Comparison of ENCODE assay signal across 18 cellular contexts in the genomic region with DNA sequence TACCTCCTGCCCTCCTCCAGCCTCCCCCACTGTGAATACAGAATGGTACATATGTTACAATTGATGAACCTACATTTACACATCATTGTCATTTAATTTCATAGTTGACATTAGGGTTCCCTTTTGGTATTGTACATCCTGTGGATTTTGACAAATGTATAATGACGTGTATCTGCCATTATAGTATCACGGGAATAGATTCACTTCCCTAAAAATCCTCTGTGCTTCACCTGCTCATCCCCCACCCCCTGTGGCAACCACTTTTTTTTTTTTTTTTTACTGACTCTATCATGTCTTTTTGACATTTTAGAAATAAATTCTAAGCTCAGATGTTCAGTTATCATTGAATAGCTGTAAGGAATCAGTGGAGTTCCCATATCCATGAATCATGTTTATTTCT. TPM values are rescaled to one million over a fixed set of nuclear protein-coding genes. Genes with fewer than 3 reads are reported as not detected.
DNase-seq lines count a peak whose midpoint lies in the region; ATAC-seq and TF ChIP-seq lines count a peak whose summit lies in the region.
"Had no signal": no experiment of that assay in that cellular context is flagged by ENCODE, and none has a peak within 500 bp of the region (broad histone marks: within the 10 kb centered on the region; RNA-seq: fewer than 3 reads in every experiment).

No MANE protein-coding gene starts in this region.

- H3K4me3 Mint-ChIP-seq in activated CD4-positive, alpha-beta memory T cell treated with anti-CD3 and anti-CD28 coated beads for 36 hours, result no peak overlapping the region
- H3K4me3 Mint-ChIP-seq in activated CD4-positive, alpha-beta memory T cell treated with anti-CD3 and anti-CD28 coated beads, Interleukin-2, amount 10 ng/mL, durations not matched to agents 7 days and 5 days, result no peak overlapping the region
- H3K4me3 Mint-ChIP-seq in CD8-positive, alpha-beta memory T cell, result peak overlapping the region in 4 of 7 donors; percentile 21 to 74 (median 56)
- peak overlapping the region; percentile 77 for H3K4me3 Mint-ChIP-seq in activated T-helper 17 cell treated with anti-CD3 and anti-CD28 coated beads, Interleukin-2, amount 50 U/mL, for 72 hours
- H3K4me3 Mint-ChIP-seq in natural killer cell, result peak overlapping the region; percentile 59
- H3K4me3 Mint-ChIP-seq: dendritic cell treated with granulocyte-macrophage colony-stimulating factor and Interleukin-4, amounts not matched to agents 40 ng/mL and 50 ng/mL, for 4 days had no signal

- no peak for TF ChIP-seq CTCF in natural killer cell (IDR thresholded peaks at IDR 0.05)

- H3K27me3 ChIP-seq in CD8-positive, alpha-beta memory T cell (ENCODE audit: insufficient read depth, low read length, poor library complexity, severe bottlenecking), result no peaks in the 10 kb centered on the region
- H3K27me3 ChIP-seq: BLaER1, cardiac muscle cell had no signal

- no peak for ATAC-seq in activated T-helper 17 cell treated with anti-CD3 and anti-CD28 coated beads, Interleukin-2, amount 50 U/mL, for 72 hours (replicated peaks)
- no peak for ATAC-seq in natural killer cell
- ATAC-seq: SK-N-SH treated with all-trans-retinoic acid at 6 μM for 48 hours had no signal

- no peaks in the 10 kb centered on the region for H3K9me3 Mint-ChIP-seq in activated CD4-positive, alpha-beta memory T cell treated with anti-CD3 and anti-CD28 coated beads for 36 hours
- no peaks in the 10 kb centered on the region for H3K9me3 Mint-ChIP-seq in activated CD4-positive, alpha-beta memory T cell treated with anti-CD3 and anti-CD28 coated beads, Interleukin-2, amount 10 ng/mL, durations not matched to agents 7 days and 5 days
- peaks cover 0 to 1% (median 0%) of the 10 kb centered on the region in 5 donors for H3K9me3 Mint-ChIP-seq in CD8-positive, alpha-beta memory T cell
- no peaks in the 10 kb centered on the region for H3K9me3 Mint-ChIP-seq in activated T-helper 17 cell treated with anti-CD3 and anti-CD28 coated beads, Interleukin-2, amount 50 U/mL, for 72 hours
- H3K9me3 Mint-ChIP-seq in natural killer cell, result no peaks in the 10 kb centered on the region
- H3K9me3 Mint-ChIP-seq: dendritic cell treated with granulocyte-macrophage colony-stimulating factor and Interleukin-4, amounts not matched to agents 40 ng/mL and 50 ng/mL, for 4 days had no signal

- H3K27me3 Mint-ChIP-seq in activated CD4-positive, alpha-beta memory T cell treated with anti-CD3 and anti-CD28 coated beads for 36 hours, result no peaks in the 10 kb centered on the region
- H3K27me3 Mint-ChIP-seq in activated CD4-positive, alpha-beta memory T cell treated with anti-CD3 and anti-CD28 coated beads, Interleukin-2, amount 10 ng/mL, durations not matched to agents 7 days and 5 days, result no peaks in the 10 kb centered on the region
- H3K27me3 Mint-ChIP-seq in CD8-positive, alpha-beta memory T cell, result peaks cover 0 to 2% of the 10 kb centered on the region in 2 donors
- H3K27me3 Mint-ChIP-seq in activated T-helper 17 cell treated with anti-CD3 and anti-CD28 coated beads, Interleukin-2, amount 50 U/mL, for 72 hours, result no peaks in the 10 kb centered on the region
- H3K27me3 Mint-ChIP-seq in natural killer cell (ENCODE audit: low read depth in 2 of 2), result no peaks in the 10 kb centered on the region
- H3K27me3 Mint-ChIP-seq: dendritic cell treated with granulocyte-macrophage colony-stimulating factor and Interleukin-4, amounts not matched to agents 40 ng/mL and 50 ng/mL, for 4 days had no signal

- intact Hi-C loops in activated CD4-positive, alpha-beta memory T cell treated with anti-CD3 and anti-CD28 coated beads for 36 hours (cut with micrococcal nuclease), result no loop called here
- intact Hi-C loops in natural killer cell (cut with micrococcal nuclease), result no loop called here

- no peak overlapping the region for H3K27ac ChIP-seq in CD8-positive, alpha-beta memory T cell (ENCODE audit: low read depth, low read length)
- H3K27ac ChIP-seq: BLaER1, cardiac muscle cell had no signal

- H3K36me3 ChIP-seq in CD8-positive, alpha-beta memory T cell (ENCODE audit: insufficient read depth, low read length), result peaks cover 13% of the 10 kb centered on the region

- peaks cover 95% of the 10 kb centered on the region for H3K4me1 Mint-ChIP-seq in activated CD4-positive, alpha-beta memory T cell treated with anti-CD3 and anti-CD28 coated beads for 36 hours (ENCODE audit: low read depth)
- H3K4me1 Mint-ChIP-seq in activated CD4-positive, alpha-beta memory T cell treated with anti-CD3 and anti-CD28 coated beads, Interleukin-2, amount 10 ng/mL, durations not matched to agents 7 days and 5 days, result peaks cover 74% of the 10 kb centered on the region
- peaks cover 96 to 99% (median 96%) of the 10 kb centered on the region in 3 donors for H3K4me1 Mint-ChIP-seq in CD8-positive, alpha-beta memory T cell
- H3K4me1 Mint-ChIP-seq in activated T-helper 17 cell treated with anti-CD3 and anti-CD28 coated beads, Interleukin-2, amount 50 U/mL, for 72 hours, result peaks cover 72% of the 10 kb centered on the region
- H3K4me1 Mint-ChIP-seq in natural killer cell, result peaks cover 72 to 86% of the 10 kb centered on the region in 2 donors

- peaks cover 87% of the 10 kb centered on the region for H3K4me1 ChIP-seq in CD8-positive, alpha-beta memory T cell (ENCODE audit: insufficient read depth, low read length)

- POLR2A ChIA-PET in activated CD4-positive, alpha-beta memory T cell treated with anti-CD3 and anti-CD28 coated beads for 36 hours (lab: Charles Lee), result no interaction called here
- POLR2A ChIA-PET in activated CD4-positive, alpha-beta memory T cell treated with anti-CD3 and anti-CD28 coated beads, Interleukin-2, amount 10 ng/mL, durations not matched to agents 7 days and 5 days (lab: Charles Lee), result interaction anchor here (1.3 to 9.1 kb wide), 2 partner anchors 9 to 19 kb away, joined by 4 to 104 read pairs; no protein-coding TSS in a partner anchor
- POLR2A ChIA-PET in CD8-positive, alpha-beta memory T cell (lab: Charles Lee), result interaction anchor here (0.6 to 1.7 kb wide), 6 partner anchors 17 to 215 kb away, joined by 3 to 6 read pairs (median 4); a partner anchor contains a TSS

- CTCF ChIA-PET in activated CD4-positive, alpha-beta memory T cell treated with anti-CD3 and anti-CD28 coated beads for 36 hours (lab: Charles Lee), result interaction anchor here (0.7 to 1.8 kb wide), 8 partner anchors 13 to 353 kb away, joined by 3 to 7 read pairs (median 4); no protein-coding TSS in a partner anchor
- CTCF ChIA-PET in activated CD4-positive, alpha-beta memory T cell treated with anti-CD3 and anti-CD28 coated beads, Interleukin-2, amount 10 ng/mL, durations not matched to agents 7 days and 5 days (lab: Charles Lee), result interaction anchor here (0.6 to 0.8 kb wide), 3 partner anchors 10 to 203 kb away, joined by 3 to 4 read pairs (median 3); no protein-coding TSS in a partner anchor
- CTCF ChIA-PET in CD8-positive, alpha-beta memory T cell (lab: Charles Lee), result interaction anchor here (0.7 to 1.4 kb wide), 8 partner anchors 12 to 321 kb away, joined by 3 to 6 read pairs (median 3); no protein-coding TSS in a partner anchor

- H3K4me3 ChIP-seq in CD8-positive, alpha-beta memory T cell (ENCODE audit: low read length), result no peak overlapping the region
- H3K4me3 ChIP-seq: BLaER1, cardiac muscle cell had no signal

- DNase-seq in activated CD4-positive, alpha-beta memory T cell treated with anti-CD3 and anti-CD28 coated beads for 36 hours, result no peak
- DNase-seq in activated CD4-positive, alpha-beta memory T cell treated with anti-CD3 and anti-CD28 coated beads, Interleukin-2, amount 10 ng/mL, durations not matched to agents 7 days and 5 days, result no peak
- no peak for DNase-seq in CD8-positive, alpha-beta memory T cell
- DNase-seq in natural killer cell, result no peak
- no peak for DNase-seq in foreskin melanocyte
- DNase-seq in NCI-H345 treated with DMSO at 0.1 percent for 48 hours (lab: John Stamatoyannopoulos, UW; ENCODE audit: unreplicated experiment), result no peak
- DNase-seq in NCI-H1417 treated with DMSO at 0.1 percent for 48 hours (lab: John Stamatoyannopoulos, UW), result no peak
- DNase-seq: activated effector memory CD4-positive, alpha-beta T cell treated with Interleukin-2 at 50 U/mL for 16 hours; H7; mammary epithelial cell; NCI-H1694; NCI-H2171 treated with DMSO at 0.1 percent for 48 hours; T1000 had no signal

- peaks cover 61% of the 10 kb centered on the region for H3K36me3 Mint-ChIP-seq in activated CD4-positive, alpha-beta memory T cell treated with anti-CD3 and anti-CD28 coated beads for 36 hours
- peaks cover 63% of the 10 kb centered on the region for H3K36me3 Mint-ChIP-seq in activated CD4-positive, alpha-beta memory T cell treated with anti-CD3 and anti-CD28 coated beads, Interleukin-2, amount 10 ng/mL, durations not matched to agents 7 days and 5 days (ENCODE audit: low read depth)
- H3K36me3 Mint-ChIP-seq in CD8-positive, alpha-beta memory T cell, result peaks cover 4 to 74% (median 23%) of the 10 kb centered on the region in 3 donors
- peaks cover 93% of the 10 kb centered on the region for H3K36me3 Mint-ChIP-seq in activated T-helper 17 cell treated with anti-CD3 and anti-CD28 coated beads, Interleukin-2, amount 50 U/mL, for 72 hours (ENCODE audit: low read depth)
- peaks cover 20% of the 10 kb centered on the region for H3K36me3 Mint-ChIP-seq in natural killer cell

- H3K9me3 ChIP-seq in CD8-positive, alpha-beta memory T cell (ENCODE audit: low read length), result no peaks in the 10 kb centered on the region
- H3K9me3 ChIP-seq: BLaER1 had no signal

- peak overlapping the region; percentile 96 for H3K27ac Mint-ChIP-seq in activated CD4-positive, alpha-beta memory T cell treated with anti-CD3 and anti-CD28 coated beads for 36 hours
- H3K27ac Mint-ChIP-seq in activated CD4-positive, alpha-beta memory T cell treated with anti-CD3 and anti-CD28 coated beads, Interleukin-2, amount 10 ng/mL, durations not matched to agents 7 days and 5 days, result no peak overlapping the region
- peak overlapping the region in 7 of 8 donors; percentile 13 to 98 (median 70) for H3K27ac Mint-ChIP-seq in CD8-positive, alpha-beta memory T cell
- H3K27ac Mint-ChIP-seq in activated T-helper 17 cell treated with anti-CD3 and anti-CD28 coated beads, Interleukin-2, amount 50 U/mL, for 72 hours, result peak overlapping the region; percentile 96
- H3K27ac Mint-ChIP-seq in natural killer cell, result peak overlapping the region; percentile 85 to 91
- H3K27ac Mint-ChIP-seq: dendritic cell treated with granulocyte-macrophage colony-stimulating factor and Interleukin-4, amounts not matched to agents 40 ng/mL and 50 ng/mL, for 4 days had no signal

RNA-seq across cellular contexts. Expression of a gene that starts 30.4 kb away (rescaled TPM):
- total RNA-seq in activated CD4-positive, alpha-beta memory T cell treated with anti-CD3 and anti-CD28 coated beads for 36 hours, result 10 to 100 TPM; 75.7 to 76.6 TPM
- 10 to 100 TPM; 78.9 to 81.7 TPM for total RNA-seq in activated CD4-positive, alpha-beta memory T cell treated with anti-CD3 and anti-CD28 coated beads, Interleukin-2, amount 10 ng/mL, durations not matched to agents 7 days and 5 days
- total RNA-seq in CD8-positive, alpha-beta memory T cell, result 10 to 100 TPM; 63.4 to 64.6 TPM
- polyA plus RNA-seq in CD8-positive, alpha-beta memory T cell, result 9.0 TPM
- total RNA-seq in activated T-helper 17 cell treated with anti-CD3 and anti-CD28 coated beads, Interleukin-2, amount 50 U/mL, for 72 hours, result 10 to 100 TPM; 67.0 to 85.7 TPM
- 10 to 100 TPM; 76.5 to 80.5 (median 77.6) TPM for total RNA-seq in natural killer cell

Comparison
In these comparisons a context has a peak if more than half of its experiments do, and no peak if none do; other contexts are left out.
1. H3K4me3 Mint-ChIP-seq: peak in CD8-positive, alpha-beta memory T cell (4 of 7), activated T-helper 17 cell treated with anti-CD3 and anti-CD28 coated beads, Interleukin-2, amount 50 U/mL, for 72 hours (single experiment) and natural killer cell (single experiment); none in activated CD4-positive, alpha-beta memory T cell treated with anti-CD3 and anti-CD28 coated beads for 36 hours (single experiment) and activated CD4-positive, alpha-beta memory T cell treated with anti-CD3 and anti-CD28 coated beads, Interleukin-2, amount 10 ng/mL, durations not matched to agents 7 days and 5 days (single experiment).